In genomic region chr10:113691381-113691780, GRCh38 we compare ENCODE assay signal across 20 cellular contexts. TPM values are rescaled to one million over a fixed set of nuclear protein-coding genes. Genes with fewer than 3 reads are reported as not detected.
DNase-seq lines count a peak whose midpoint lies in the region; ATAC-seq and TF ChIP-seq lines count a peak whose summit lies in the region.
"Had no signal": no experiment of that assay in that cellular context is flagged by ENCODE, and none has a peak within 500 bp of the region (broad histone marks: within the 10 kb centered on the region; RNA-seq: fewer than 3 reads in every experiment).

No MANE protein-coding gene starts in this region.

- TF ChIP-seq CTCF in DND-41 (IDR thresholded peaks at IDR 0.05; ENCODE audit: borderline replicate concordance, extremely low read depth, low read length, poor library complexity, severe bottlenecking) = no peak

- H4K20me1 ChIP-seq in DND-41 (ENCODE audit: insufficient read depth, low read length) = peaks cover 5% of the 10 kb centered on the region; the same call in 1 of the 2 replicates
- H4K20me1 ChIP-seq in Karpas-422 (ENCODE audit: insufficient read depth, low read depth, low read length) = no peaks in the 10 kb centered on the region

- peaks cover 78 to 86% of the 10 kb centered on the region in 2 donors for H3K36me3 Mint-ChIP-seq in stimulated activated naive B cell treated with anti-CD40 and anti-IgM and Interleukin-4, amounts not matched to agents 10 μg/mL and 1 μg/mL and 100 μg/mL, for 72 hours
- H3K36me3 Mint-ChIP-seq in activated T-cell treated with anti-CD3 and anti-CD28 coated beads, Interleukin-2, amount 50 U/mL, for 24 hours (ENCODE audit: low read depth) = peaks cover 87% of the 10 kb centered on the region

- no peaks in the 10 kb centered on the region for H3K9me2 ChIP-seq in Karpas-422 (replicated peaks; ENCODE audit: insufficient read depth, low read length)

- H3K27me3 ChIP-seq in DND-41 (ENCODE audit: insufficient read depth, low read length, poor library complexity) (no peaks in the 10 kb centered on the region), Karpas-422 (ENCODE audit: low read length) (no peaks in the 10 kb centered on the region)

- H3K4me3 ChIP-seq in DND-41 (ENCODE audit: low read depth in 1 of 2, low read length in 2 of 2) (no peak overlapping the region), Karpas-422 (ENCODE audit: low read length) (no peak overlapping the region)
- H3K4me3 ChIP-seq: GM12878, GM23248, K562 had no signal

- H3K9ac ChIP-seq in DND-41 (ENCODE audit: low read depth, low read length) (no peak overlapping the region), Karpas-422 (ENCODE audit: low read length) (no peak overlapping the region)
- H3K9ac ChIP-seq: GM23248 had no signal

- H3K36me3 ChIP-seq in DND-41 (ENCODE audit: insufficient read depth, low read length) (peaks cover 33% of the 10 kb centered on the region), Karpas-422 (ENCODE audit: insufficient read depth, low read length) (peaks cover 14% of the 10 kb centered on the region)

- H3K9me3 Mint-ChIP-seq in stimulated activated naive B cell treated with anti-CD40 and anti-IgM and Interleukin-4, amounts not matched to agents 10 μg/mL and 1 μg/mL and 100 μg/mL, for 72 hours = peaks cover 33 to 40% of the 10 kb centered on the region in 2 donors
- peaks cover 36% of the 10 kb centered on the region for H3K9me3 Mint-ChIP-seq in activated T-cell treated with anti-CD3 and anti-CD28 coated beads, Interleukin-2, amount 50 U/mL, for 24 hours

- H3K4me2 ChIP-seq in DND-41 (ENCODE audit: insufficient read depth, low read length) (no peak overlapping the region), Karpas-422 (ENCODE audit: low read depth, low read length, poor library complexity, severe bottlenecking) (no peak overlapping the region)

- peaks cover 21 to 50% of the 10 kb centered on the region in 2 donors for H3K4me1 Mint-ChIP-seq in stimulated activated naive B cell treated with anti-CD40 and anti-IgM and Interleukin-4, amounts not matched to agents 10 μg/mL and 1 μg/mL and 100 μg/mL, for 72 hours
- peaks cover 27% of the 10 kb centered on the region for H3K4me1 Mint-ChIP-seq in activated T-cell treated with anti-CD3 and anti-CD28 coated beads, Interleukin-2, amount 50 U/mL, for 24 hours (ENCODE audit: low read depth)

- DNase-seq in DND-41 (peak; percentile 19), Karpas-422 (peak; percentile 36), islet precursor cell (peak; percentile 59)
- DNase-seq in stimulated activated naive B cell treated with anti-CD40 and anti-IgM and Interleukin-4, amounts not matched to agents 10 μg/mL and 1 μg/mL and 100 μg/mL, for 72 hours = no peak
- no peak for DNase-seq in activated T-cell treated with anti-CD3 and anti-CD28 coated beads, Interleukin-2, amount 50 U/mL, for 24 hours
- DNase-seq: AML-193; CD4-positive, alpha-beta memory T cell; DMS153; DMS79; GM23248; HCEC 1CT had no signal

- H3K4me3 Mint-ChIP-seq in stimulated activated naive B cell treated with anti-CD40 and anti-IgM and Interleukin-4, amounts not matched to agents 10 μg/mL and 1 μg/mL and 100 μg/mL, for 72 hours = no peak overlapping the region
- H3K4me3 Mint-ChIP-seq in activated T-cell treated with anti-CD3 and anti-CD28 coated beads, Interleukin-2, amount 50 U/mL, for 24 hours = no peak overlapping the region
- H3K4me3 Mint-ChIP-seq: CD14-positive monocyte; CD4-positive, alpha-beta memory T cell had no signal

- H3K9me3 ChIP-seq in DND-41 (ENCODE audit: insufficient read depth, low read length, severe bottlenecking) (peaks cover 39% of the 10 kb centered on the region), Karpas-422 (ENCODE audit: low read length) (peaks cover 43% of the 10 kb centered on the region)

- H3K79me2 ChIP-seq in DND-41 (ENCODE audit: insufficient read depth, low read length) (peaks cover 92% of the 10 kb centered on the region), Karpas-422 (ENCODE audit: low read length) (peaks cover 91% of the 10 kb centered on the region)

- no peaks in the 10 kb centered on the region for H3K27me3 Mint-ChIP-seq in stimulated activated naive B cell treated with anti-CD40 and anti-IgM and Interleukin-4, amounts not matched to agents 10 μg/mL and 1 μg/mL and 100 μg/mL, for 72 hours
- no peaks in the 10 kb centered on the region for H3K27me3 Mint-ChIP-seq in activated T-cell treated with anti-CD3 and anti-CD28 coated beads, Interleukin-2, amount 50 U/mL, for 24 hours
- H3K27me3 Mint-ChIP-seq: CD4-positive, alpha-beta memory T cell had no signal

- H3K27ac Mint-ChIP-seq in stimulated activated naive B cell treated with anti-CD40 and anti-IgM and Interleukin-4, amounts not matched to agents 10 μg/mL and 1 μg/mL and 100 μg/mL, for 72 hours = peak overlapping the region; percentile 14
- H3K27ac Mint-ChIP-seq in activated T-cell treated with anti-CD3 and anti-CD28 coated beads, Interleukin-2, amount 50 U/mL, for 24 hours = no peak overlapping the region
- H3K27ac Mint-ChIP-seq: CD14-positive monocyte; CD4-positive, alpha-beta memory T cell had no signal

- ATAC-seq in DND-41 (ENCODE audit: insufficient read depth, low read depth) (peak; percentile 62), GM18909 (IDR thresholded peaks at IDR 0.05; ENCODE audit: poor library complexity, unreplicated experiment) (no peak), GM19395 (IDR thresholded peaks at IDR 0.05; ENCODE audit: unreplicated experiment) (no peak)
- no peak for ATAC-seq in stimulated activated naive B cell treated with anti-CD40 and anti-IgM and Interleukin-4, amounts not matched to agents 10 μg/mL and 1 μg/mL and 100 μg/mL, for 72 hours (replicated peaks)
- ATAC-seq: GM12878, K562 had no signal

- no peak overlapping the region for H2AFZ ChIP-seq in DND-41 (ENCODE audit: low read depth, low read length)
- no peak overlapping the region for H2AFZ ChIP-seq in Karpas-422 (ENCODE audit: low read length)
- H2AFZ ChIP-seq: GM23248 had no signal

- peaks cover 5% of the 10 kb centered on the region; the same call in 1 of the 2 replicates for H3K4me1 ChIP-seq in DND-41 (ENCODE audit: insufficient read depth, low read length)
- H3K4me1 ChIP-seq in Karpas-422 (ENCODE audit: low read length) = no peaks in the 10 kb centered on the region

- H3K27ac ChIP-seq in DND-41 (ENCODE audit: low read length) = peak overlapping the region; percentile 4; the same call in 1 of the 2 replicates
- no peak overlapping the region for H3K27ac ChIP-seq in Karpas-422 (ENCODE audit: low read length)
- H3K27ac ChIP-seq: GM23248, HL-60 had no signal

RNA-seq across cellular contexts. Expression of gene CASP7, which starts 11.7 kb away (rescaled TPM):
- 9.9 and 15.3 TPM in 2 replicates for total RNA-seq in Karpas-422 (2014; rRNA removed; shearing (Covaris generic); ENCODE audit: low replicate concordance)

RNA-seq across cellular contexts. Expression of gene NRAP, which starts 27.5 kb away (rescaled TPM):
- total RNA-seq in Karpas-422 (2014; rRNA removed; shearing (Covaris generic); ENCODE audit: low replicate concordance) = 0.04 TPM in 1 of 2 replicates, not detected in the other
- total RNA-seq: A172; CD4-positive, alpha-beta memory T cell; G401; GM12878; GM23248; HT1080; K562 had no signal

Comparison
In these comparisons a context has a peak if more than half of its experiments do, and no peak if none do; other contexts are left out.
1. DNase-seq: peak in DND-41 (single experiment), Karpas-422 (single experiment) and islet precursor cell (single experiment); none in stimulated activated naive B cell treated with anti-CD40 and anti-IgM and Interleukin-4, amounts not matched to agents 10 μg/mL and 1 μg/mL and 100 μg/mL, for 72 hours (single experiment) and activated T-cell treated with anti-CD3 and anti-CD28 coated beads, Interleukin-2, amount 50 U/mL, for 24 hours (single experiment).